In genomic region chr5:167713186-167713585, GRCh38 we compare ENCODE assay signal across 27 cellular contexts.
"Had no signal": no experiment of that assay in that cellular context is flagged by ENCODE, and none has a peak within 500 bp of the region (broad histone marks: within the 10 kb centered on the region; RNA-seq: fewer than 3 reads in every experiment).

No MANE protein-coding gene starts in this region.

- H3K4me2 ChIP-seq: hepatocyte, smooth muscle cell had no signal

- H3K4me1 Mint-ChIP-seq: naive thymus-derived CD8-positive, alpha-beta T cell; nephron; neural crest cell; stimulated activated memory B cell treated with anti-CD40 and anti-IgM and Interleukin-4, amounts not matched to agents 10 μg/mL and 1 μg/mL and 100 μg/mL, for 72 hours; stimulated activated naive CD8-positive, alpha-beta T cell treated with anti-CD3 and anti-CD28 coated beads, Interleukin-15, amount 100 ng/mL, for 72 hours had no signal

- ATAC-seq: naive thymus-derived CD8-positive, alpha-beta T cell; right lobe of liver; stimulated activated memory B cell treated with anti-CD40 and anti-IgM and Interleukin-4, amounts not matched to agents 10 μg/mL and 1 μg/mL and 100 μg/mL, for 72 hours; stimulated activated naive CD8-positive, alpha-beta T cell treated with anti-CD3 and anti-CD28 coated beads, Interleukin-15, amount 100 ng/mL, for 72 hours had no signal

- H3K36me3 ChIP-seq: left ventricle myocardium inferior, neutrophil, ovary, right atrium auricular region, right lobe of liver, tibial nerve, vagina had no signal

- H3K27me3 Mint-ChIP-seq: progenitor cell of endocrine pancreas; stimulated activated memory B cell treated with anti-CD40 and anti-IgM and Interleukin-4, amounts not matched to agents 10 μg/mL and 1 μg/mL and 100 μg/mL, for 72 hours; stimulated activated naive CD8-positive, alpha-beta T cell treated with anti-CD3 and anti-CD28 coated beads, Interleukin-15, amount 100 ng/mL, for 72 hours had no signal

- H2AFZ ChIP-seq: hepatocyte had no signal

- H3K27me3 ChIP-seq: hepatocyte, neutrophil, ovary, right atrium auricular region, right lobe of liver, tibial nerve, vagina had no signal

- DNase-seq: islet precursor cell; left ventricle myocardium inferior; mesendoderm; midbrain; naive thymus-derived CD8-positive, alpha-beta T cell; occipital lobe; ovary; right lobe of liver; stimulated activated CD4-positive, alpha-beta T cell treated with anti-CD3 and anti-CD28 coated beads, Interleukin-1b, Interleukin-23, amount 100 ng/mL, for 48 hours; stimulated activated CD4-positive, alpha-beta T cell treated with anti-CD3 and anti-CD28 coated beads, Interleukin-2, amount 100 ng/mL, for 48 hours; stimulated activated CD4-positive, alpha-beta T cell treated with anti-CD3 and anti-CD28 coated beads, Interleukin-4, amount 100 ng/mL, for 4 hours; stimulated activated CD8-positive, alpha-beta memory T cell treated with anti-CD3 and anti-CD28 coated beads, Interleukin-4, amount 100 ng/mL, for 48 hours; stimulated activated naive CD4-positive, alpha-beta T cell treated with Interleukin-2 at 50 U/mL for 16 hours; stimulated activated naive CD8-positive, alpha-beta T cell treated with anti-CD3 and anti-CD28 coated beads, Interleukin-15, amount 100 ng/mL, for 72 hours; substantia nigra had no signal

- H3K4me3 Mint-ChIP-seq: naive thymus-derived CD8-positive, alpha-beta T cell; nephron; neural crest cell; stimulated activated memory B cell treated with anti-CD40 and anti-IgM and Interleukin-4, amounts not matched to agents 10 μg/mL and 1 μg/mL and 100 μg/mL, for 72 hours; stimulated activated naive CD8-positive, alpha-beta T cell treated with anti-CD3 and anti-CD28 coated beads, Interleukin-15, amount 100 ng/mL, for 72 hours; type B pancreatic cell had no signal

- H3K27ac Mint-ChIP-seq: naive thymus-derived CD8-positive, alpha-beta T cell; nephron; progenitor cell of endocrine pancreas; stimulated activated memory B cell treated with anti-CD40 and anti-IgM and Interleukin-4, amounts not matched to agents 10 μg/mL and 1 μg/mL and 100 μg/mL, for 72 hours; stimulated activated naive CD8-positive, alpha-beta T cell treated with anti-CD3 and anti-CD28 coated beads, Interleukin-15, amount 100 ng/mL, for 72 hours; type B pancreatic cell had no signal

- H3K27ac ChIP-seq: hepatocyte, left ventricle myocardium inferior, neutrophil, ovary, right atrium auricular region, right lobe of liver, tibial nerve, vagina had no signal

- H3K4me3 ChIP-seq: hepatocyte, left ventricle myocardium inferior, lung, ovary, right atrium auricular region, right lobe of liver, smooth muscle cell, tibial nerve, vagina had no signal

- H3K36me3 Mint-ChIP-seq: naive thymus-derived CD8-positive, alpha-beta T cell; stimulated activated memory B cell treated with anti-CD40 and anti-IgM and Interleukin-4, amounts not matched to agents 10 μg/mL and 1 μg/mL and 100 μg/mL, for 72 hours; type B pancreatic cell had no signal

- H3K9me3 Mint-ChIP-seq: nephron, neural crest cell had no signal

- H3K79me2 ChIP-seq: hepatocyte had no signal

- H3K4me1 ChIP-seq: left ventricle myocardium inferior, right atrium auricular region, right lobe of liver, tibial nerve, vagina had no signal

- H3K9me3 ChIP-seq: left ventricle myocardium inferior, neutrophil, ovary, right atrium auricular region, right lobe of liver, tibial nerve, vagina had no signal
